26 cellular contexts compared by ENCODE assay signal in the genomic region with DNA sequence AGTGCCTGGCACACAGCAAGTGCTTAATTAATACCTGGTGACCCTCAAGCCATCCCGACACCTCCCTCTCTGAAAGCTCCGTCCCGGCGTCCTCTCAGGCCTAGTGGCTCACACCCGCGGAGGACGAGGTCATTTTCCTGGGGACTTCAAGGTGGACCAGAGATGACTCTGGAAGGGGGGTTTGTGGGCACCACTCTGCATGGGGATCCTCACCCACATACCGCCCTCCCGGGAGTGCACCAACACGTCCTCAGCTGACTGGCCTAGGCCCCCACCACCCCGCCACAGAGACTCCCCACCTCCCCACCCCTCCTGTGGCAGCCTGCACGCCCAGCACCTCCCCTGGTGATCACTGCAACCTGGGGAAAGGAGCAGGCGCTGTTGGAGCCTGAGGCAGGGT. TPM values are rescaled to one million over a fixed set of nuclear protein-coding genes. Genes with fewer than 3 reads are reported as not detected.
A peak's percentile ranks its signal among the peaks of the same experiment; 100 is the strongest.
DNase-seq lines count a peak whose midpoint lies in the region; ATAC-seq and TF ChIP-seq lines count a peak whose summit lies in the region.
"Had no signal": no experiment of that assay in that cellular context is flagged by ENCODE, and none has a peak within 500 bp of the region (broad histone marks: within the 10 kb centered on the region; RNA-seq: fewer than 3 reads in every experiment).

No MANE protein-coding gene starts in this region.

- no peaks in the 10 kb centered on the region for H3K9me3 Mint-ChIP-seq in activated T-cell treated with anti-CD3 and anti-CD28 coated beads, Interleukin-2, amount 50 U/mL, for 4 hours
- H3K9me3 Mint-ChIP-seq in neural crest cell = no peaks in the 10 kb centered on the region
- H3K9me3 Mint-ChIP-seq in activated CD4-positive, alpha-beta T cell treated with anti-CD3 and anti-CD28 coated beads for 36 hours (ENCODE audit: low read depth) = no peaks in the 10 kb centered on the region

- peak overlapping the region in 54 of 59 donors; percentile 31 to 100 (median 90) for H3K27ac ChIP-seq in dorsolateral prefrontal cortex
- H3K27ac ChIP-seq: GM23248, SJSA1 had no signal

- POLR2A ChIA-PET in activated CD4-positive, alpha-beta T cell treated with anti-CD3 and anti-CD28 coated beads for 36 hours (lab: Charles Lee) = no interaction called here

- H3K27me3 ChIP-seq in dorsolateral prefrontal cortex = peaks cover 0 to 22% (median 0%) of the 10 kb centered on the region in 45 donors

- peak overlapping the region in 34 of 59 donors; percentile 6 to 83 (median 69) for H3K4me3 ChIP-seq in dorsolateral prefrontal cortex
- H3K4me3 ChIP-seq: GM23248, K562, SJSA1 had no signal

- CTCF ChIA-PET in activated CD4-positive, alpha-beta T cell treated with anti-CD3 and anti-CD28 coated beads for 36 hours (lab: Charles Lee) = no interaction called here

- intact Hi-C loops in dorsolateral prefrontal cortex (cut with DNase I) = no loop called here
- intact Hi-C loops in activated CD4-positive, alpha-beta T cell treated with anti-CD3 and anti-CD28 coated beads for 36 hours (cut with DNase I, micrococcal nuclease) = no loop called here

- H3K4me1 Mint-ChIP-seq in activated T-cell treated with anti-CD3 and anti-CD28 coated beads, Interleukin-2, amount 50 U/mL, for 4 hours (ENCODE audit: low read depth) = peaks cover 15% of the 10 kb centered on the region
- peaks cover 33% of the 10 kb centered on the region for H3K4me1 Mint-ChIP-seq in neural crest cell
- H3K4me1 Mint-ChIP-seq in activated CD4-positive, alpha-beta T cell treated with anti-CD3 and anti-CD28 coated beads for 36 hours = peaks cover 10% of the 10 kb centered on the region

- H3K4me3 Mint-ChIP-seq in activated T-cell treated with anti-CD3 and anti-CD28 coated beads, Interleukin-2, amount 50 U/mL, for 4 hours = peak overlapping the region; percentile 26
- peak overlapping the region; percentile 23 for H3K4me3 Mint-ChIP-seq in neural crest cell
- H3K4me3 Mint-ChIP-seq in activated CD4-positive, alpha-beta T cell treated with anti-CD3 and anti-CD28 coated beads for 36 hours = no peak overlapping the region

- peaks cover 5% of the 10 kb centered on the region for H3K27me3 Mint-ChIP-seq in activated T-cell treated with anti-CD3 and anti-CD28 coated beads, Interleukin-2, amount 50 U/mL, for 4 hours (ENCODE audit: low read depth)
- H3K27me3 Mint-ChIP-seq in neural crest cell (ENCODE audit: low read depth) = peaks cover 29% of the 10 kb centered on the region
- H3K27me3 Mint-ChIP-seq in activated CD4-positive, alpha-beta T cell treated with anti-CD3 and anti-CD28 coated beads for 36 hours = peaks cover 4% of the 10 kb centered on the region

- ATAC-seq in activated T-cell treated with anti-CD3 and anti-CD28 coated beads, Interleukin-2, amount 50 U/mL, for 4 hours = no peak
- no peak for ATAC-seq in activated CD4-positive, alpha-beta T cell treated with anti-CD3 and anti-CD28 coated beads for 36 hours
- ATAC-seq in SK-N-SH treated with all-trans-retinoic acid at 6 μM for 48 hours = no peak
- ATAC-seq: K562 had no signal

- DNase-seq in activated T-cell treated with anti-CD3 and anti-CD28 coated beads, Interleukin-2, amount 50 U/mL, for 4 hours = no peak
- DNase-seq in activated T-cell treated with anti-CD3 and anti-CD28 coated beads, Interleukin-2, amount 50 U/mL, for 48 hours = no peak
- no peak for DNase-seq in dorsolateral prefrontal cortex
- DNase-seq in neural crest cell (ENCODE audit: low read depth, low spot score) = no peak
- no peak for DNase-seq in NCI-H2029 (lab: John Stamatoyannopoulos, UW)
- no peak for DNase-seq in activated CD4-positive, alpha-beta T cell treated with anti-CD3 and anti-CD28 coated beads for 36 hours
- DNase-seq: 8988T; ACHN; BE2C; DMS153; DND-41; GM23248; Kasumi-1; NCI-H1092 treated with DMSO at 0.1 percent for 48 hours; NCI-H1436 treated with DMSO at 0.1 percent for 48 hours; NCI-H1930; NCI-H446 treated with DMSO at 0.1 percent for 48 hours; NCI-H526; NCI-H82; NK-92 treated with Interleukin-12 subunit alpha and Interleukin-12 subunit beta, amount 100 ng/mL, for 24 hours; Right ventricle myocardium superior; RPMI8226 had no signal

- no peaks in the 10 kb centered on the region for H3K36me3 Mint-ChIP-seq in activated T-cell treated with anti-CD3 and anti-CD28 coated beads, Interleukin-2, amount 50 U/mL, for 4 hours (ENCODE audit: insufficient read depth)
- H3K36me3 Mint-ChIP-seq in neural crest cell (ENCODE audit: low read depth) = peaks cover 7% of the 10 kb centered on the region
- no peaks in the 10 kb centered on the region for H3K36me3 Mint-ChIP-seq in activated CD4-positive, alpha-beta T cell treated with anti-CD3 and anti-CD28 coated beads for 36 hours (ENCODE audit: low read depth)

- no peak overlapping the region for H3K27ac Mint-ChIP-seq in neural crest cell (ENCODE audit: unreplicated experiment)
- no peak overlapping the region for H3K27ac Mint-ChIP-seq in activated CD4-positive, alpha-beta T cell treated with anti-CD3 and anti-CD28 coated beads for 36 hours

- no peak for TF ChIP-seq CTCF in dorsolateral prefrontal cortex (IDR thresholded peaks at IDR 0.05 in 54 of 56, conservative IDR thresholded peaks at IDR 0.05 in 2 of 56; ENCODE audit: low read depth in 1 of 56, partially characterized antibody in 56 of 56)
- TF ChIP-seq CTCF in neural crest cell (conservative IDR thresholded peaks at IDR 0.05) = no peak

TF ChIP-seq in SK-N-SH treated with all-trans-retinoic acid at 6 μM for 48 hours, 23 proteins besides CTCF, POLR2A, EP300 and RAD21:
- no peak for TF ChIP-seq OSR1 (CRISPR knock-in tag; IDR thresholded peaks at IDR 0.05)
- TF ChIP-seq PPARA (CRISPR knock-in tag; IDR thresholded peaks at IDR 0.05; ENCODE audit: borderline replicate concordance) = no peak
- TF ChIP-seq, protein P1, sequence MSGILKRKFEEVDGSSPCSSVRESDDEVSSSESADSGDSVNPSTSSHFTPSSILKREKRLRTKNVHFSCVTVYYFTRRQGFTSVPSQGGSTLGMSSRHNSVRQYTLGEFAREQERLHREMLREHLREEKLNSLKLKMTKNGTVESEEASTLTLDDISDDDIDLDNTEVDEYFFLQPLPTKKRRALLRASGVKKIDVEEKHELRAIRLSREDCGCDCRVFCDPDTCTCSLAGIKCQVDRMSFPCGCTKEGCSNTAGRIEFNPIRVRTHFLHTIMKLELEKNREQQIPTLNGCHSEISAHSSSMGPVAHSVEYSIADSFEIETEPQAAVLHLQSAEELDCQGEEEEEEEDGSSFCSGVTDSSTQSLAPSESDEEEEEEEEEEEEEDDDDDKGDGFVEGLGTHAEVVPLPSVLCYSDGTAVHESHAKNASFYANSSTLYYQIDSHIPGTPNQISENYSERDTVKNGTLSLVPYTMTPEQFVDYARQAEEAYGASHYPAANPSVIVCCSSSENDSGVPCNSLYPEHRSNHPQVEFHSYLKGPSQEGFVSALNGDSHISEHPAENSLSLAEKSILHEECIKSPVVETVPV (CRISPR knock-in tag; IDR thresholded peaks at IDR 0.05) = no peak
- TF ChIP-seq, protein P2, sequence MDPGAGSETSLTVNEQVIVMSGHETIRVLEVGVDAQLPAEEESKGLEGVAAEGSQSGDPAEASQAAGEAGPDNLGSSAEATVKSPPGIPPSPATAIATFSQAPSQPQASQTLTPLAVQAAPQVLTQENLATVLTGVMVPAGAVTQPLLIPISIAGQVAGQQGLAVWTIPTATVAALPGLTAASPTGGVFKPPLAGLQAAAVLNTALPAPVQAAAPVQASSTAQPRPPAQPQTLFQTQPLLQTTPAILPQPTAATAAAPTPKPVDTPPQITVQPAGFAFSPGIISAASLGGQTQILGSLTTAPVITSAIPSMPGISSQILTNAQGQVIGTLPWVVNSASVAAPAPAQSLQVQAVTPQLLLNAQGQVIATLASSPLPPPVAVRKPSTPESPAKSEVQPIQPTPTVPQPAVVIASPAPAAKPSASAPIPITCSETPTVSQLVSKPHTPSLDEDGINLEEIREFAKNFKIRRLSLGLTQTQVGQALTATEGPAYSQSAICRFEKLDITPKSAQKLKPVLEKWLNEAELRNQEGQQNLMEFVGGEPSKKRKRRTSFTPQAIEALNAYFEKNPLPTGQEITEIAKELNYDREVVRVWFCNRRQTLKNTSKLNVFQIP (CRISPR knock-in tag; IDR thresholded peaks at IDR 0.05; ENCODE audit: borderline replicate concordance, low read depth) = no peak
- no peak for TF ChIP-seq SNAI2 (CRISPR knock-in tag; IDR thresholded peaks at IDR 0.05)
- TF ChIP-seq, protein P3, sequence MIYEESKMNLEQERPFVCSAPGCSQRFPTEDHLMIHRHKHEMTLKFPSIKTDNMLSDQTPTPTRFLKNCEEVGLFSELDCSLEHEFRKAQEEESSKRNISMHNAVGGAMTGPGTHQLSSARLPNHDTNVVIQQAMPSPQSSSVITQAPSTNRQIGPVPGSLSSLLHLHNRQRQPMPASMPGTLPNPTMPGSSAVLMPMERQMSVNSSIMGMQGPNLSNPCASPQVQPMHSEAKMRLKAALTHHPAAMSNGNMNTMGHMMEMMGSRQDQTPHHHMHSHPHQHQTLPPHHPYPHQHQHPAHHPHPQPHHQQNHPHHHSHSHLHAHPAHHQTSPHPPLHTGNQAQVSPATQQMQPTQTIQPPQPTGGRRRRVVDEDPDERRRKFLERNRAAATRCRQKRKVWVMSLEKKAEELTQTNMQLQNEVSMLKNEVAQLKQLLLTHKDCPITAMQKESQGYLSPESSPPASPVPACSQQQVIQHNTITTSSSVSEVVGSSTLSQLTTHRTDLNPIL (CRISPR knock-in tag; IDR thresholded peaks at IDR 0.05; ENCODE audit: low read depth) = no peak
- TF ChIP-seq ARNTL (CRISPR knock-in tag; IDR thresholded peaks at IDR 0.05; ENCODE audit: borderline replicate concordance, low read depth) = no peak
- TF ChIP-seq ISL1 (CRISPR knock-in tag; IDR thresholded peaks at IDR 0.05) = no peak
- TF ChIP-seq ZC3H10 (CRISPR knock-in tag; IDR thresholded peaks at IDR 0.05) = no peak
- no peak for TF ChIP-seq TOX (CRISPR knock-in tag; IDR thresholded peaks at IDR 0.05; ENCODE audit: borderline replicate concordance)
- no peak for TF ChIP-seq TCF4 (CRISPR knock-in tag; IDR thresholded peaks at IDR 0.05; ENCODE audit: borderline replicate concordance)
- no peak for TF ChIP-seq ZNF70 (CRISPR knock-in tag; IDR thresholded peaks at IDR 0.05)
- no peak for TF ChIP-seq ESRRG (CRISPR knock-in tag; IDR thresholded peaks at IDR 0.05)
- TF ChIP-seq ZFP30 (CRISPR knock-in tag; IDR thresholded peaks at IDR 0.05) = no peak
- TF ChIP-seq ZNF8 (CRISPR knock-in tag; IDR thresholded peaks at IDR 0.05) = no peak

RNA-seq across cellular contexts. Expression of a gene that starts 2.5 kb away (rescaled TPM):
- 1 to 10 TPM; 2.6 to 4.0 (median 3.5) TPM for total RNA-seq in activated T-cell treated with anti-CD3 and anti-CD28 coated beads, Interleukin-2, amount 50 U/mL, for 4 hours
- total RNA-seq in dorsolateral prefrontal cortex (100 to 1,000 TPM in 11 of 120 experiments, 10 to 100 TPM in 109; 17.7 to 191 (median 59.0) TPM), neural crest cell (19.4 and 19.8 TPM in 2 replicates)
- 1 to 10 TPM; 1.4 to 1.6 TPM for total RNA-seq in activated CD4-positive, alpha-beta T cell treated with anti-CD3 and anti-CD28 coated beads for 36 hours
- total RNA-seq: M059J had no signal

RNA-seq across cellular contexts. Expression of a gene that starts 8.3 kb away (rescaled TPM):
- 1 to 10 TPM; 7.7 to 9.9 (median 9.3) TPM for total RNA-seq in activated T-cell treated with anti-CD3 and anti-CD28 coated beads, Interleukin-2, amount 50 U/mL, for 4 hours
- total RNA-seq in dorsolateral prefrontal cortex = 10 to 100 TPM; 26.2 to 68.7 (median 45.4) TPM
- total RNA-seq in neural crest cell = 16.0 and 19.4 TPM in 2 replicates
- 10 to 100 TPM in 1 of 2 experiments, 1 to 10 TPM in 1; 9.5 to 12.2 TPM for total RNA-seq in activated CD4-positive, alpha-beta T cell treated with anti-CD3 and anti-CD28 coated beads for 36 hours
